In the genomic region with DNA sequence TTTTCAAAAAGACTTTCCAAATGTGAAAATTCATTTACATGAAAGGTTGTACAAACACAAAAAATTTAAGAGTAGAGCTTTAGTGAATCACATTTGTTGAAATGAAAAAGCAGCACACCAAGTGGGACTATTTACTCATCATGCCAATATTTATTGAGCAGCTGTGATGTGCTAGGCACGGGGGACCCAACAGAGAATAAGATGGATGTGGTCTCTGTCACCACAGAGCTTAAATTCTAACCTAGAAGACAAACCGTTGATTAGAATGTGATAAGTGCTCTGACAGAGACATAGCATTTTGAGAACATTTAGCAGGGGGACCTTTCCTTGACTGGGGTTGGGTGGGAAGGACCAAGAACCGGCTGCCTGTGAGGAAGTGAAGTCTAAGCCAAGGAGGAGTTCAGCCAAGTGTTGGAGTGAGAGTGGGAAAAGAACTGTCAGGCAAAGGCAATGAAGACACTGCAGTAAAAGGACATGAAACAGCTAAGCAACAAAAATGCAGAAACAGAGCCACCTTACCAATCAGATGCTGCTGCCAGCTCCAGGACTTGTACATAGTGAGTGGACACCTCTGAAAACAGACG, we compare ENCODE assay signal across 24 cellular contexts. TPM values are rescaled to one million over a fixed set of nuclear protein-coding genes. Genes with fewer than 3 reads are reported as not detected.
"Had no signal": no experiment of that assay in that cellular context is flagged by ENCODE, and none has a peak within 500 bp of the region (broad histone marks: within the 10 kb centered on the region; RNA-seq: fewer than 3 reads in every experiment).

No MANE protein-coding gene starts in this region.

- H3K27me3 Mint-ChIP-seq: activated B cell treated with CpG ODN at 0.5 μM for 24 hours; activated CD8-positive, alpha-beta T cell treated with anti-CD3 and anti-CD28 coated beads for 36 hours; activated naive CD8-positive, alpha-beta T cell treated with anti-CD3 and anti-CD28 coated beads, Interleukin-2, amount 50 U/mL, for 24 hours; activated T-helper 17 cell treated with anti-CD3 and anti-CD28 coated beads, Interleukin-2, amount 50 U/mL, for 72 hours; dendritic cell treated with granulocyte-macrophage colony-stimulating factor and Interleukin-4, amounts not matched to agents 40 ng/mL and 50 ng/mL, for 4 days; stimulated activated naive CD8-positive, alpha-beta T cell treated with anti-CD3 and anti-CD28 coated beads, Interleukin-15, Interleukin-2, amounts not matched to agents 100 ng/mL and 50 ng/mL, for 24 hours; T-cell had no signal

- H3K36me3 Mint-ChIP-seq: activated naive CD4-positive, alpha-beta T cell treated with anti-CD3 and anti-CD28 coated beads, Interleukin-2, amount 50 U/mL, for 24 hours; mesothelial cell of epicardium; T-cell had no signal

- H3K27me3 ChIP-seq: esophagus muscularis mucosa, right lobe of liver, upper lobe of left lung had no signal

- ATAC-seq: activated CD8-positive, alpha-beta T cell treated with anti-CD3 and anti-CD28 coated beads for 36 hours; activated naive CD8-positive, alpha-beta T cell treated with anti-CD3 and anti-CD28 coated beads, Interleukin-2, amount 50 U/mL, for 24 hours; activated T-cell treated with anti-CD3 and anti-CD28 coated beads, Interleukin-2, amount 50 U/mL, for 4 hours; activated T-helper 17 cell treated with anti-CD3 and anti-CD28 coated beads, Interleukin-2, amount 50 U/mL, for 72 hours; naive thymus-derived CD4-positive, alpha-beta T cell; T-cell had no signal

- H3K4me3 ChIP-seq: esophagus muscularis mucosa, left ventricle myocardium inferior, right lobe of liver, skin epidermis, upper lobe of left lung had no signal

- H3K9me3 ChIP-seq: esophagus muscularis mucosa, right lobe of liver, upper lobe of left lung had no signal

- H3K36me3 ChIP-seq: esophagus muscularis mucosa, left ventricle myocardium inferior, right lobe of liver, upper lobe of left lung had no signal

- H3K4me1 ChIP-seq: esophagus muscularis mucosa, left ventricle myocardium inferior, right lobe of liver, upper lobe of left lung had no signal

- DNase-seq: activated B cell treated with CpG ODN at 0.5 μM for 24 hours; activated CD4-positive, alpha-beta T cell treated with anti-CD3 and anti-CD28 coated beads, Interleukin-2, amount 50 U/mL, for 1 hour; activated CD8-positive, alpha-beta T cell treated with anti-CD3 and anti-CD28 coated beads for 36 hours; activated gamma-delta T cell treated with Interleukin-2 at 50 U/mL for 16 hours; activated naive CD8-positive, alpha-beta T cell treated with anti-CD3 and anti-CD28 coated beads, Interleukin-2, amount 50 U/mL, for 24 hours; activated T-cell treated with anti-CD3 and anti-CD28 coated beads, Interleukin-2, amount 50 U/mL, for 4 hours; amygdala; central memory CD4-positive, alpha-beta T cell; kidney glomerular epithelial cell; left ventricle myocardium inferior; naive thymus-derived CD4-positive, alpha-beta T cell; right lobe of liver; stimulated activated CD4-positive, alpha-beta T cell treated with anti-CD3 and anti-CD28 coated beads, Interleukin-12 subunit alpha, Interleukin-12 subunit beta, amount 100 ng/mL, for 4 hours; stimulated activated CD4-positive, alpha-beta T cell treated with anti-CD3 and anti-CD28 coated beads, Interleukin-4, amount 100 ng/mL, for 1 hour; T-cell; upper lobe of left lung had no signal

- H3K9me3 Mint-ChIP-seq: activated CD8-positive, alpha-beta T cell treated with anti-CD3 and anti-CD28 coated beads for 36 hours; mesothelial cell of epicardium had no signal

- H3K27ac Mint-ChIP-seq: activated B cell treated with CpG ODN at 0.5 μM for 24 hours; activated CD8-positive, alpha-beta T cell treated with anti-CD3 and anti-CD28 coated beads for 36 hours; activated naive CD4-positive, alpha-beta T cell treated with anti-CD3 and anti-CD28 coated beads, Interleukin-2, amount 50 U/mL, for 24 hours; activated naive CD8-positive, alpha-beta T cell treated with anti-CD3 and anti-CD28 coated beads, Interleukin-2, amount 50 U/mL, for 24 hours; activated T-helper 17 cell treated with anti-CD3 and anti-CD28 coated beads, Interleukin-2, amount 50 U/mL, for 72 hours; dendritic cell treated with granulocyte-macrophage colony-stimulating factor and Interleukin-4, amounts not matched to agents 40 ng/mL and 50 ng/mL, for 4 days; mesothelial cell of epicardium; naive thymus-derived CD4-positive, alpha-beta T cell; stimulated activated naive CD8-positive, alpha-beta T cell treated with anti-CD3 and anti-CD28 coated beads, Interleukin-15, Interleukin-2, amounts not matched to agents 100 ng/mL and 50 ng/mL, for 24 hours; T-helper 2 cell treated with Interferon-gamma antibody and Interleukin-4, amounts not matched to agents 5 μg/mL and 100 μg/mL, for 36 hours had no signal

- H3K27ac ChIP-seq: esophagus muscularis mucosa, left ventricle myocardium inferior, right lobe of liver, skin epidermis, upper lobe of left lung had no signal

- H3K4me1 Mint-ChIP-seq: activated B cell treated with CpG ODN at 0.5 μM for 24 hours; activated naive CD4-positive, alpha-beta T cell treated with anti-CD3 and anti-CD28 coated beads, Interleukin-2, amount 50 U/mL, for 24 hours; activated naive CD8-positive, alpha-beta T cell treated with anti-CD3 and anti-CD28 coated beads, Interleukin-2, amount 50 U/mL, for 24 hours; activated T-helper 17 cell treated with anti-CD3 and anti-CD28 coated beads, Interleukin-2, amount 50 U/mL, for 72 hours; naive thymus-derived CD4-positive, alpha-beta T cell; T-cell had no signal

- H3K4me3 Mint-ChIP-seq: activated B cell treated with CpG ODN at 0.5 μM for 24 hours; activated CD8-positive, alpha-beta T cell treated with anti-CD3 and anti-CD28 coated beads for 36 hours; activated naive CD4-positive, alpha-beta T cell treated with anti-CD3 and anti-CD28 coated beads, Interleukin-2, amount 50 U/mL, for 24 hours; activated naive CD8-positive, alpha-beta T cell treated with anti-CD3 and anti-CD28 coated beads, Interleukin-2, amount 50 U/mL, for 24 hours; activated T-cell treated with anti-CD3 and anti-CD28 coated beads, Interleukin-2, amount 50 U/mL, for 4 hours; activated T-helper 17 cell treated with anti-CD3 and anti-CD28 coated beads, Interleukin-2, amount 50 U/mL, for 72 hours; dendritic cell treated with granulocyte-macrophage colony-stimulating factor and Interleukin-4, amounts not matched to agents 40 ng/mL and 50 ng/mL, for 4 days; mesothelial cell of epicardium; naive thymus-derived CD4-positive, alpha-beta T cell; stimulated activated naive CD8-positive, alpha-beta T cell treated with anti-CD3 and anti-CD28 coated beads, Interleukin-15, Interleukin-2, amounts not matched to agents 100 ng/mL and 50 ng/mL, for 24 hours; T-cell; T-helper 2 cell treated with Interferon-gamma antibody and Interleukin-4, amounts not matched to agents 5 μg/mL and 100 μg/mL, for 36 hours had no signal

RNA-seq across cellular contexts. Expression of a gene that starts 19.1 kb away (rescaled TPM):
- polyA plus RNA-seq: naive thymus-derived CD4-positive, alpha-beta T cell had no signal
